Comparison of ENCODE assay signal across 8 cellular contexts in genomic region chr10:113385021-113385975, GRCh38.
DNase-seq lines count a peak whose midpoint lies in the region; ATAC-seq, FAIRE-seq and TF ChIP-seq lines count a peak whose summit lies in the region.

No MANE protein-coding gene starts in this region.

- no peak overlapping the region for H3K27ac ChIP-seq in 22Rv1

- TF ChIP-seq POLR2A in GM12892 (IDR thresholded peaks at IDR 0.05; ENCODE audit: low read depth, low read length) = no peak

- ATAC-seq in HG02970 (IDR thresholded peaks at IDR 0.05; ENCODE audit: low FRiP score, unreplicated experiment) = peak; percentile 67
- peak; percentile 68 to 75 for ATAC-seq in activated CD4-positive, CD25-positive, alpha-beta regulatory T cell treated with anti-CD3 and anti-CD28 coated beads, Interleukin-2, amount 50 U/mL, for 24 hours

- DNase-seq in GM12892 (ENCODE audit: insufficient read length) = no peak
- DNase-seq in NCI-H2171 (lab: John Stamatoyannopoulos, UW) = peak; percentile 13
- peak; percentile 65 for DNase-seq in cerebellum (ENCODE audit: low spot score)
- peak; percentile 97 for DNase-seq in left kidney (ENCODE audit: low read depth, low spot score)
- peak; percentile 31 to 33 for DNase-seq in stimulated activated CD4-positive, alpha-beta T cell treated with anti-CD3 and anti-CD28 coated beads, Interleukin-2, amount 100 ng/mL, for 48 hours

- peak; percentile 80 for TF ChIP-seq CTCF in 22Rv1 (IDR thresholded peaks at IDR 0.05)

- peak; percentile 85 for FAIRE-seq in GM12892 (lab: Jason Lieb, UNC)
